In the genomic region with DNA sequence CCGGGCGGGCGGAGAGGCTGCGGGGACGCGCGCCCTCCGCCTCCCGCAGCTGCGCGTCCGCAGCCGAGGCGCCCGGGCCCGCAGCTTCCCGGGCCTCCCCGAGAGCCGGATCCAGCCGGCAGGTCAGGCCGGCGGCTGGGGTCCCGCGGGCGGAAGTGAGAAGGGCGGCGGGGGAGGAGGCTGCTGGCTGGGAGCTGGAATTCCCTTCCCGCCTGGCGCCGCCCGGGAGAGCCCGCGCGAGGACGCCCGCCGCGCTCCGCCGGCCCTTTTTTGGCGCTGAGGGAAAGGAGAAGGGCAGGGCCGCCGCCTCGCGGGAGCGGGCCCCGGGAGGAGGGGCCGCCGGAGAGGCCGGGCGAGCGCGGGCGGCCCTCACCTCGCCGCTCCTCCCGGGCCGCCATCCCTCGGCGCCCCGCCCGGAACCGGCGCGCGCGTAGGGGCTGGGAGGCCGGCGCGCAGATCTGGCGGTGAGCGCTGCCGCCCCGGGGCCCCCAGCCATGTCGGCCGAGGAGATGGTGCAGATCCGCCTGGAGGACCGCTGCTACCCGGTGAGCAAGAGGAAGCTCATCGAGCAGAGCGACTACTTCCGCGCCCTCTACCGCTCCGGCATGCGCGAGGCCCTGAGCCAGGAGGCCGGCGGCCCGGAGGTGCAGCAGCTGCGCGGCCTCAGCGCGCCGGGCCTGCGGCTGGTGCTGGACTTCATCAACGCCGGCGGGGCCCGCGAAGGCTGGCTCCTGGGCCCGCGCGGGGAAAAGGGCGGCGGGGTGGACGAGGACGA, we compare ENCODE assay signal across 8 cellular contexts. TPM values are rescaled to one million over a fixed set of nuclear protein-coding genes. Genes with fewer than 3 reads are reported as not detected.
DNase-seq lines count a peak whose midpoint lies in the region; ATAC-seq lines count a peak whose summit lies in the region.

A gene with protein sequence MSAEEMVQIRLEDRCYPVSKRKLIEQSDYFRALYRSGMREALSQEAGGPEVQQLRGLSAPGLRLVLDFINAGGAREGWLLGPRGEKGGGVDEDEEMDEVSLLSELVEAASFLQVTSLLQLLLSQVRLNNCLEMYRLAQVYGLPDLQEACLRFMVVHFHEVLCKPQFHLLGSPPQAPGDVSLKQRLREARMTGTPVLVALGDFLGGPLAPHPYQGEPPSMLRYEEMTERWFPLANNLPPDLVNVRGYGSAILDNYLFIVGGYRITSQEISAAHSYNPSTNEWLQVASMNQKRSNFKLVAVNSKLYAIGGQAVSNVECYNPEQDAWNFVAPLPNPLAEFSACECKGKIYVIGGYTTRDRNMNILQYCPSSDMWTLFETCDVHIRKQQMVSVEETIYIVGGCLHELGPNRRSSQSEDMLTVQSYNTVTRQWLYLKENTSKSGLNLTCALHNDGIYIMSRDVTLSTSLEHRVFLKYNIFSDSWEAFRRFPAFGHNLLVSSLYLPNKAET (plus strand): TSS at position 397 of the 775 bp plus-strand sequence. CDS start 98 bp downstream, at position 495.
Gene MANSC4 (minus strand): TSS at position 400 of the 775 bp plus-strand sequence. CDS start 8,960 bp downstream, outside the sequence.

- POLR2A ChIA-PET in activated CD4-positive, alpha-beta memory T cell treated with anti-CD3 and anti-CD28 coated beads for 36 hours (lab: Charles Lee): interaction anchor here (0.8 to 1.8 kb wide), 5 partner anchors 10 to 47 kb away, joined by 3 to 11 read pairs (median 4); no protein-coding TSS in a partner anchor

- CTCF ChIA-PET in activated CD4-positive, alpha-beta memory T cell treated with anti-CD3 and anti-CD28 coated beads for 36 hours (lab: Charles Lee): interaction anchor here (0.6 to 2.4 kb wide), 7 partner anchors 15 to 84 kb away, joined by 3 to 21 read pairs (median 4); no protein-coding TSS in a partner anchor

- H3K4me1 Mint-ChIP-seq in activated CD4-positive, alpha-beta memory T cell treated with anti-CD3 and anti-CD28 coated beads for 36 hours (ENCODE audit: low read depth): peaks cover 30% of the 10 kb centered on the region

- H3K27me3 ChIP-seq in ectodermal cell (ENCODE audit: control insufficient read depth, insufficient read depth, low read length, poor library complexity, severe bottlenecking): no peaks in the 10 kb centered on the region

- WGBS in ectodermal cell, 2 experiments: 0% methylated on average over 108 of the region's 108 CpGs

- H3K9me3 ChIP-seq in ectodermal cell (ENCODE audit: control insufficient read depth, low read length): no peaks in the 10 kb centered on the region

- intact Hi-C loops in activated CD4-positive, alpha-beta memory T cell treated with anti-CD3 and anti-CD28 coated beads for 36 hours (cut with micrococcal nuclease): loop anchor here (1.0 to 10.0 kb wide), 3 partner anchors 42 to 845 kb away; partner anchors contain the start of genes FGFR1OP2, INTS13 and MRPS35

- H3K4me3 Mint-ChIP-seq in activated CD4-positive, alpha-beta memory T cell treated with anti-CD3 and anti-CD28 coated beads for 36 hours: peak within 1 kb of the TSS; percentile 78

- peak within 1 kb of the TSS; percentile 81 for H3K4me3 ChIP-seq in ectodermal cell (ENCODE audit: insufficient read depth, low read depth, low read length)

- no peaks in the 10 kb centered on the region for H3K9me3 Mint-ChIP-seq in activated CD4-positive, alpha-beta memory T cell treated with anti-CD3 and anti-CD28 coated beads for 36 hours

- H3K36me3 Mint-ChIP-seq in activated CD4-positive, alpha-beta memory T cell treated with anti-CD3 and anti-CD28 coated beads for 36 hours: peaks cover 17% of the 10 kb centered on the region

- H3K27ac Mint-ChIP-seq in activated CD4-positive, alpha-beta memory T cell treated with anti-CD3 and anti-CD28 coated beads for 36 hours: peak within 1 kb of the TSS; percentile 65

- ATAC-seq in GM19025 (IDR thresholded peaks at IDR 0.05; ENCODE audit: low read depth, unreplicated experiment) (peak; percentile 73), HG03175 (IDR thresholded peaks at IDR 0.05; ENCODE audit: unreplicated experiment) (peak; percentile 85)

- H3K27ac ChIP-seq in ectodermal cell (ENCODE audit: insufficient read depth, low read depth, low read length, poor library complexity, severe bottlenecking): peak within 1 kb of the TSS; percentile 87

- DNase-seq in Ammon's horn (ENCODE audit: low spot score) (peak; percentile 77), NCI-H526 (lab: John Stamatoyannopoulos, UW) (peak; percentile 54 to 88), lung microvascular endothelial cell (ENCODE audit: low read depth in 2 of 2) (peak; percentile 72 to 81)
- peak; percentile 73 for DNase-seq in activated CD4-positive, alpha-beta memory T cell treated with anti-CD3 and anti-CD28 coated beads for 36 hours
- peak; percentile 35 to 51 (median 49) for DNase-seq in stimulated activated CD4-positive, alpha-beta T cell treated with anti-CD3 and anti-CD28 coated beads, TNF-alpha, amount 100 ng/mL, for 4 hours (ENCODE audit: low read depth in 3 of 3)

- H3K4me1 ChIP-seq in ectodermal cell (ENCODE audit: control insufficient read depth, insufficient read depth, low read length): peaks cover 20% of the 10 kb centered on the region

- H3K36me3 ChIP-seq in ectodermal cell (ENCODE audit: control insufficient read depth, insufficient read depth, low read length): no peaks in the 10 kb centered on the region

- H3K27me3 Mint-ChIP-seq in activated CD4-positive, alpha-beta memory T cell treated with anti-CD3 and anti-CD28 coated beads for 36 hours: no peaks in the 10 kb centered on the region

RNA-seq across cellular contexts. Expression of the first gene that starts in this region (rescaled TPM):
- 1 to 10 TPM; 8.2 to 9.1 TPM for total RNA-seq in activated CD4-positive, alpha-beta memory T cell treated with anti-CD3 and anti-CD28 coated beads for 36 hours
- polyA plus RNA-seq in ectodermal cell (2013, experiment 1 of 4): 23.5 TPM
- 21.5 TPM for polyA plus RNA-seq in ectodermal cell (2013, experiment 2 of 4)
- polyA plus RNA-seq in ectodermal cell (2013, experiment 3 of 4): 18.5 TPM
- polyA plus RNA-seq in ectodermal cell (2013, experiment 4 of 4): 19.7 TPM
- total RNA-seq in lung microvascular endothelial cell: 12.0 and 13.3 TPM in 2 replicates

RNA-seq across cellular contexts. Expression of gene MANSC4, which starts in this region (rescaled TPM):
- not detected for total RNA-seq in activated CD4-positive, alpha-beta memory T cell treated with anti-CD3 and anti-CD28 coated beads for 36 hours
- not detected for polyA plus RNA-seq in ectodermal cell (2013, experiment 1 of 4)
- polyA plus RNA-seq in ectodermal cell (2013, experiment 2 of 4): not detected
- not detected for polyA plus RNA-seq in ectodermal cell (2013, experiment 3 of 4)
- not detected for polyA plus RNA-seq in ectodermal cell (2013, experiment 4 of 4)
- not detected in 2 replicates for total RNA-seq in lung microvascular endothelial cell

Comparison
In these comparisons a context has a peak if more than half of its experiments do, and no peak if none do; other contexts are left out.
1. Peak in every context shown above with its lines: DNase-seq, ATAC-seq, H3K4me3 ChIP-seq and H3K27ac ChIP-seq.